In genomic region chr20:12511499-12511898, GRCh38 we compare ENCODE assay signal across 34 cellular contexts.
A peak's percentile ranks its signal among the peaks of the same experiment; 100 is the strongest.
DNase-seq lines count a peak whose midpoint lies in the region; ATAC-seq, FAIRE-seq and TF ChIP-seq lines count a peak whose summit lies in the region.
"Had no signal": no experiment of that assay in that cellular context is flagged by ENCODE, and none has a peak within 500 bp of the region (broad histone marks: within the 10 kb centered on the region; RNA-seq: fewer than 3 reads in every experiment).

No MANE protein-coding gene starts in this region.

- H2AFZ ChIP-seq in HepG2 (ENCODE audit: low read length) (no peak overlapping the region), trophoblast cell (ENCODE audit: insufficient read depth, low read length, poor library complexity) (no peak overlapping the region)

- no peak overlapping the region for H3K23ac ChIP-seq in trophoblast cell (ENCODE audit: low read length)

- POLR2A ChIA-PET in HepG2 (lab: Yijun Ruan, JAX) (no interaction called here), HEK293 (lab: Yijun Ruan, JAX) (no interaction called here)

- TF ChIP-seq POLR2A in HepG2 (IDR thresholded peaks at IDR 0.05; ENCODE audit: insufficient read depth in 1 of 2, low read depth in 2 of 2, low read length in 2 of 2) = no peak
- TF ChIP-seq POLR2A in right lobe of liver (IDR thresholded peaks at IDR 0.05) = no peak

- FAIRE-seq in HepG2 (lab: Jason Lieb, UNC) = no peak
- FAIRE-seq: A204.1, A549, D721Med had no signal

- no peak overlapping the region for H3K27ac Mint-ChIP-seq in activated naive CD8-positive, alpha-beta T cell treated with anti-CD3 and anti-CD28 coated beads, Interleukin-2, amount 50 U/mL, for 24 hours
- H3K27ac Mint-ChIP-seq: B cell; CD14-positive monocyte; CD4-positive, alpha-beta memory T cell; CD4-positive, alpha-beta T cell; CD4-positive, CD25-positive, alpha-beta regulatory T cell; CD8-positive, alpha-beta memory T cell; CD8-positive, alpha-beta T cell had no signal

- no peak overlapping the region for H3K18ac ChIP-seq in trophoblast cell (ENCODE audit: low read length)

- H3K27ac ChIP-seq in HepG2 (ENCODE audit: extremely low read length, insufficient read depth, low read length) (no peak overlapping the region), right lobe of liver (no peak overlapping the region), HEK293 (ENCODE audit: extremely low read depth, low read depth, low read length) (no peak overlapping the region), trophoblast cell (ENCODE audit: low read depth, low read length) (no peak overlapping the region)
- H3K27ac ChIP-seq: 22Rv1; A549; BLaER1; BLaER1 treated with 17β-estradiol and CSF1 and Interleukin-3, amounts not matched to agents 10 nM and 100 nM; C4-2B had no signal

- CTCF ChIA-PET in HepG2 (lab: Yijun Ruan, JAX; ENCODE audit: low intra/inter-chr PET ratio, low total read pairs) = no interaction called here
- CTCF ChIA-PET in HEK293 (lab: Yijun Ruan, JAX) = no interaction called here

- H3K9me3 Mint-ChIP-seq in activated naive CD8-positive, alpha-beta T cell treated with anti-CD3 and anti-CD28 coated beads, Interleukin-2, amount 50 U/mL, for 24 hours = peaks cover 3% of the 10 kb centered on the region

- H4K91ac ChIP-seq in trophoblast cell (ENCODE audit: low read depth, low read length) = no peak overlapping the region

- no peaks in the 10 kb centered on the region for H3K9me3 ChIP-seq in HepG2 (ENCODE audit: low read length)
- H3K9me3 ChIP-seq in right lobe of liver = no peaks in the 10 kb centered on the region
- H3K9me3 ChIP-seq in HEK293 (ENCODE audit: control insufficient read depth, insufficient read depth, low read depth, low read length) = no peaks in the 10 kb centered on the region
- H3K9me3 ChIP-seq in trophoblast cell (ENCODE audit: insufficient read depth, low read depth, low read length) = no peaks in the 10 kb centered on the region
- H3K9me3 ChIP-seq: A549; BE2C; BLaER1; BLaER1 treated with 17β-estradiol and CSF1 and Interleukin-3, amounts not matched to agents 10 nM and 100 nM; Caco-2 had no signal

- 5% methylated on average over 3 of the region's 3 CpGs for WGBS in HepG2 (ENCODE audit: low lambda C conversion rate)
- WGBS in right lobe of liver (ENCODE audit: insufficient coverage, low coverage, low lambda C conversion rate, missing lambda C conversion rate) = 54% methylated on average over 3 of the region's 3 CpGs
- WGBS in trophoblast cell (ENCODE audit: extremely low coverage, insufficient coverage, insufficient read length) = no CpG with 5 or more reads among the region's 3 CpGs

- no peak overlapping the region for H2BK5ac ChIP-seq in trophoblast cell (ENCODE audit: low read depth, low read length, poor library complexity)

- in situ Hi-C loops in HepG2 (cut with HindIII; ENCODE audit: extremely low pct_ligation_motif_present, low pct_unique_long_range_greater_than_20kb) = no loop called here

- H3K36me3 ChIP-seq in HepG2 (replicated peaks in 1 of 2; ENCODE audit: control insufficient read depth in 1 of 2, insufficient read depth in 2 of 2, low read length in 2 of 2) (no peaks in the 10 kb centered on the region), right lobe of liver (no peaks in the 10 kb centered on the region), HEK293 (ENCODE audit: control insufficient read depth in 2 of 2, insufficient read depth in 1 of 2, low read length in 2 of 2) (no peaks in the 10 kb centered on the region), trophoblast cell (ENCODE audit: control insufficient read depth in 1 of 2, insufficient read depth in 2 of 2, low read length in 2 of 2) (no peaks in the 10 kb centered on the region)
- H3K36me3 ChIP-seq: BE2C; BLaER1; BLaER1 treated with 17β-estradiol and CSF1 and Interleukin-3, amounts not matched to agents 10 nM and 100 nM had no signal

- no peak overlapping the region for H4K8ac ChIP-seq in trophoblast cell (ENCODE audit: low read depth, low read length)

- no peaks in the 10 kb centered on the region for H3K36me3 Mint-ChIP-seq in activated naive CD8-positive, alpha-beta T cell treated with anti-CD3 and anti-CD28 coated beads, Interleukin-2, amount 50 U/mL, for 24 hours (ENCODE audit: low read depth)
- H3K36me3 Mint-ChIP-seq: CD14-positive monocyte; CD4-positive, alpha-beta memory T cell; CD4-positive, CD25-positive, alpha-beta regulatory T cell; CD8-positive, alpha-beta memory T cell; CD8-positive, alpha-beta T cell had no signal

- H3K4ac ChIP-seq in trophoblast cell (ENCODE audit: low read depth, low read length) = no peak overlapping the region

- H3K4me3 Mint-ChIP-seq in activated naive CD8-positive, alpha-beta T cell treated with anti-CD3 and anti-CD28 coated beads, Interleukin-2, amount 50 U/mL, for 24 hours = no peak overlapping the region
- H3K4me3 Mint-ChIP-seq: B cell; CD14-positive monocyte; CD4-positive, alpha-beta memory T cell; CD4-positive, alpha-beta T cell; CD4-positive, CD25-positive, alpha-beta regulatory T cell; CD8-positive, alpha-beta memory T cell; CD8-positive, alpha-beta T cell had no signal

- H4K12ac ChIP-seq in trophoblast cell (ENCODE audit: low read depth, low read length) = no peak overlapping the region

- BruUV-seq in HepG2 (replicated peaks; lab: Mats Ljungman, UMichigan) = no TSS peak

- TF ChIP-seq CTCF in HepG2 (CRISPR knock-in tag; IDR thresholded peaks at IDR 0.05) (no peak), right lobe of liver (IDR thresholded peaks at IDR 0.05) (no peak), HEK293 (tag by site-specific recombination; IDR thresholded peaks at IDR 0.05) (no peak)

- no peak for TF ChIP-seq RAD21 in HepG2 (CRISPR knock-in tag; IDR thresholded peaks at IDR 0.05)

- H3K79me2 ChIP-seq in HepG2 (ENCODE audit: insufficient read depth, low read length) (no peaks in the 10 kb centered on the region), trophoblast cell (ENCODE audit: control insufficient read depth, insufficient read depth, low read length, poor library complexity) (no peaks in the 10 kb centered on the region)

- H3K4me1 Mint-ChIP-seq in activated naive CD8-positive, alpha-beta T cell treated with anti-CD3 and anti-CD28 coated beads, Interleukin-2, amount 50 U/mL, for 24 hours = no peaks in the 10 kb centered on the region
- H3K4me1 Mint-ChIP-seq: B cell; CD14-positive monocyte; CD4-positive, alpha-beta memory T cell; CD4-positive, CD25-positive, alpha-beta regulatory T cell; CD8-positive, alpha-beta memory T cell had no signal

- no peaks in the 10 kb centered on the region for H3K27me3 Mint-ChIP-seq in activated naive CD8-positive, alpha-beta T cell treated with anti-CD3 and anti-CD28 coated beads, Interleukin-2, amount 50 U/mL, for 24 hours
- H3K27me3 Mint-ChIP-seq: B cell; CD4-positive, alpha-beta memory T cell; CD4-positive, alpha-beta T cell; CD4-positive, CD25-positive, alpha-beta regulatory T cell; CD8-positive, alpha-beta memory T cell had no signal

- H4K20me1 ChIP-seq in HepG2 (ENCODE audit: insufficient read depth, low read length) = no peaks in the 10 kb centered on the region
- H4K20me1 ChIP-seq: BLaER1; BLaER1 treated with 17β-estradiol and CSF1 and Interleukin-3, amounts not matched to agents 10 nM and 100 nM had no signal

- intact Hi-C loops in HepG2 (cut with micrococcal nuclease; ENCODE audit: unreplicated experiment) (no loop called here), right lobe of liver (cut with DNase I) (no loop called here)

- H3K4me2 ChIP-seq in HepG2 (ENCODE audit: low read depth, low read length) = no peak overlapping the region
- H3K4me2 ChIP-seq in trophoblast cell (ENCODE audit: low read length) = no peak overlapping the region
- H3K4me2 ChIP-seq: A549 had no signal

- DNase-seq in HepG2 (ENCODE audit: low spot score) (no peak), right lobe of liver (no peak), trophoblast cell (no peak), AML-193 (lab: John Stamatoyannopoulos, UW) (no peak)
- DNase-seq in activated naive CD8-positive, alpha-beta T cell treated with anti-CD3 and anti-CD28 coated beads, Interleukin-2, amount 50 U/mL, for 24 hours = no peak
- DNase-seq: 8988T; ACHN; BE2C; C1 segment of cervical spinal cord; Caco-2; Calu3; CD4-positive, alpha-beta memory T cell; CD4-positive, alpha-beta T cell; CD4-positive, CD25-positive, alpha-beta regulatory T cell; CD8-positive, alpha-beta memory T cell; CD8-positive, alpha-beta T cell; COR-L47; DMS 273 treated with DMSO at 0.1 percent for 48 hours; DMS153; DMS53; DMS79; DMS79 treated with DMSO at 0.1 percent for 48 hours; DND-41; EL had no signal

- ATAC-seq in HepG2 (no peak), right lobe of liver (no peak)
- ATAC-seq in activated naive CD8-positive, alpha-beta T cell treated with anti-CD3 and anti-CD28 coated beads, Interleukin-2, amount 50 U/mL, for 24 hours = no peak
- ATAC-seq: A549; CD8-positive, alpha-beta T cell had no signal

- H2AK5ac ChIP-seq in trophoblast cell (ENCODE audit: low read length) = no peak overlapping the region

- no peaks in the 10 kb centered on the region for H3K79me1 ChIP-seq in trophoblast cell (ENCODE audit: low read length)

- H3K27me3 ChIP-seq in HepG2 (ENCODE audit: control insufficient read depth in 1 of 2, insufficient read depth in 2 of 2, low read length in 2 of 2) (no peaks in the 10 kb centered on the region), right lobe of liver (no peaks in the 10 kb centered on the region), trophoblast cell (ENCODE audit: insufficient read depth, low read length) (no peaks in the 10 kb centered on the region)
- H3K27me3 ChIP-seq: BE2C; BLaER1; BLaER1 treated with 17β-estradiol and CSF1 and Interleukin-3, amounts not matched to agents 10 nM and 100 nM had no signal

- no peaks in the 10 kb centered on the region for H3K4me1 ChIP-seq in HepG2 (ENCODE audit: insufficient read depth, low read length)
- H3K4me1 ChIP-seq in right lobe of liver = no peaks in the 10 kb centered on the region
- H3K4me1 ChIP-seq in HEK293 (ENCODE audit: control insufficient read depth, insufficient read depth, low read length) = no peaks in the 10 kb centered on the region
- no peaks in the 10 kb centered on the region for H3K4me1 ChIP-seq in trophoblast cell (ENCODE audit: control insufficient read depth in 1 of 2, insufficient read depth in 2 of 2, low read length in 2 of 2)
- H3K4me1 ChIP-seq: A549, BE2C, Caco-2 had no signal

- H3K14ac ChIP-seq in trophoblast cell (ENCODE audit: low read length) = no peak overlapping the region

- no peak overlapping the region for H3K9ac ChIP-seq in HepG2 (ENCODE audit: insufficient read depth, low read depth, low read length)
- H3K9ac ChIP-seq in trophoblast cell (ENCODE audit: low read length) = peak overlapping the region; percentile 34
- H3K9ac ChIP-seq: BLaER1; BLaER1 treated with 17β-estradiol and CSF1 and Interleukin-3, amounts not matched to agents 10 nM and 100 nM had no signal

- no peak overlapping the region for H3K4me3 ChIP-seq in HepG2 (replicated peaks in 1 of 3; ENCODE audit: insufficient read depth in 1 of 3, low read depth in 2 of 3, low read length in 3 of 3)
- no peak overlapping the region for H3K4me3 ChIP-seq in right lobe of liver
- H3K4me3 ChIP-seq in HEK293 (ENCODE audit: low read depth, low read length) = no peak overlapping the region
- no peak overlapping the region for H3K4me3 ChIP-seq in trophoblast cell (ENCODE audit: low read depth, low read length)
- H3K4me3 ChIP-seq: A549; BLaER1; BLaER1 treated with 17β-estradiol and CSF1 and Interleukin-3, amounts not matched to agents 10 nM and 100 nM had no signal

- TF ChIP-seq EP300 in HepG2 (IDR thresholded peaks at IDR 0.05; ENCODE audit: low read depth in 2 of 2, low read length in 2 of 2) = no peak
- TF ChIP-seq EP300 in HepG2 (CRISPR knock-in tag; IDR thresholded peaks at IDR 0.05; ENCODE audit: borderline replicate concordance) = no peak

- no peak overlapping the region for H2BK12ac ChIP-seq in trophoblast cell (ENCODE audit: low read length)

- H2BK120ac ChIP-seq in trophoblast cell (ENCODE audit: insufficient read depth, low read length, poor library complexity) = no peak overlapping the region

Comparison
In these comparisons a context has a peak if more than half of its experiments do, and no peak if none do; other contexts are left out.
1. Of the 63 proteins assayed by ChIP-seq in both HepG2 and HEK293: peak only in HepG2: none; only in HEK293: ATF2; in both: none; in neither: 62.